Comparison of ENCODE assay signal across 10 cellular contexts in the genomic region with DNA sequence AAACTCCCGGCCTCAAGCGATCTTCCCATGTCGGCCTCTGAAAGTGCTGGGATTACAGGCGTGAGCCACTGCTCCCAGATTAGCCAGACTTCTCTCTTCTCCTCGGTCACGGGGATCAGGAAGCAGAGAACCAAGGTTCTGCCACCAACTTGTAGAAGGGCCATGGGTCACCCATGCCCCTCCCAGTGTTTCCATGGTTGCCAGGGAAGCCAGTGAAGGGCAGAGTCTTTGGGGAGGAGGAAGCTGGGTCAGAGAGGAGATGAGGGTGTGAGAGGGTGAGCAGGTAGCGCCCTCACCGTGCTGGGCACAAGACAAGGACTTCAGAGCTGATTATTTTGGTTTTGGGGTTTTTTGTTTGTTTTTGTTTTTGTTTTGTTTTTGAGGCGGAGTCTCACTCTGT.
DNase-seq lines count a peak whose midpoint lies in the region; ATAC-seq and TF ChIP-seq lines count a peak whose summit lies in the region.
"Had no signal": no experiment of that assay in that cellular context is flagged by ENCODE, and none has a peak within 500 bp of the region (broad histone marks: within the 10 kb centered on the region; RNA-seq: fewer than 3 reads in every experiment).

No MANE protein-coding gene starts in this region.

- no peaks in the 10 kb centered on the region for H3K27me3 ChIP-seq in right lobe of liver
- H3K27me3 ChIP-seq in subcutaneous abdominal adipose tissue (ENCODE audit: control insufficient read depth in 5 of 5, insufficient read depth in 4 of 5, low read length in 5 of 5): peaks cover 0 to 2% (median 0%) of the 10 kb centered on the region in 5 donors
- H3K27me3 ChIP-seq in trophoblast cell (ENCODE audit: insufficient read depth, low read length): peaks cover 3% of the 10 kb centered on the region

- TF ChIP-seq CTCF in WTC11 (IDR thresholded peaks at IDR 0.05) (no peak), right lobe of liver (IDR thresholded peaks at IDR 0.05) (no peak)

- H3K79me1 ChIP-seq in trophoblast cell (ENCODE audit: low read length): no peaks in the 10 kb centered on the region

- H3K27me3 Mint-ChIP-seq in WTC11 (ENCODE audit: low read depth): no peaks in the 10 kb centered on the region; the same call in 1 of the 2 replicates

- H3K36me3 ChIP-seq in KOPT-K1 (ENCODE audit: insufficient read depth, low read length) (no peaks in the 10 kb centered on the region), right lobe of liver (no peaks in the 10 kb centered on the region), subcutaneous abdominal adipose tissue (ENCODE audit: control insufficient read depth in 5 of 5, insufficient read depth in 5 of 5, low read length in 5 of 5) (no peaks in the 10 kb centered on the region), trophoblast cell (ENCODE audit: control insufficient read depth in 1 of 2, insufficient read depth in 2 of 2, low read length in 2 of 2) (no peaks in the 10 kb centered on the region)

- no peak overlapping the region for H4K91ac ChIP-seq in trophoblast cell (ENCODE audit: low read depth, low read length)

- CTCF ChIA-PET in WTC11 (lab: Charles Lee): interaction anchor here (1.1 to 2.8 kb wide), 6 partner anchors 12 to 256 kb away, joined by 3 to 38 read pairs (median 10); no protein-coding TSS in a partner anchor

- H3K4me1 ChIP-seq in right lobe of liver: peaks cover 0 to 54% (median 25%) of the 10 kb centered on the region in 4 donors
- peaks cover 9 to 69% (median 50%) of the 10 kb centered on the region in 5 donors for H3K4me1 ChIP-seq in subcutaneous abdominal adipose tissue (ENCODE audit: control insufficient read depth in 5 of 5, insufficient read depth in 5 of 5, low read length in 5 of 5)
- peaks cover 0 to 8% of the 10 kb centered on the region in 2 experiments for H3K4me1 ChIP-seq in trophoblast cell (ENCODE audit: control insufficient read depth in 1 of 2, insufficient read depth in 2 of 2, low read length in 2 of 2)

- no peak overlapping the region for H2AK5ac ChIP-seq in trophoblast cell (ENCODE audit: low read length)

- H2BK5ac ChIP-seq in trophoblast cell (ENCODE audit: low read depth, low read length, poor library complexity): no peak overlapping the region

- intact Hi-C loops in right lobe of liver (cut with DNase I): loop anchor here in 1 of 2 donors (5.0 kb wide), 1 partner anchor 48 kb away; no protein-coding TSS in a partner anchor

- peak overlapping the region; percentile 35 for H3K27ac ChIP-seq in KOPT-K1 (ENCODE audit: low read depth, low read length, poor library complexity, severe bottlenecking)
- H3K27ac ChIP-seq in right lobe of liver: peak overlapping the region; percentile 28 to 63 (median 44)
- peak overlapping the region; percentile 65 for H3K27ac ChIP-seq in subcutaneous abdominal adipose tissue (ENCODE audit: low read depth, low read length)
- no peak overlapping the region for H3K27ac ChIP-seq in trophoblast cell (ENCODE audit: low read depth, low read length)

- H3K9ac ChIP-seq in subcutaneous abdominal adipose tissue (ENCODE audit: low read length in 5 of 5) (peak overlapping the region in 1 of 5 donors; percentile 8), trophoblast cell (ENCODE audit: low read length) (no peak overlapping the region)

- H2AFZ ChIP-seq in trophoblast cell (ENCODE audit: insufficient read depth, low read length, poor library complexity): no peak overlapping the region

- no peak overlapping the region for H4K12ac ChIP-seq in trophoblast cell (ENCODE audit: low read depth, low read length)

- POLR2A ChIA-PET in WTC11 (lab: Charles Lee): no interaction called here

- H3K9me3 Mint-ChIP-seq in WTC11: peaks cover 28% of the 10 kb centered on the region

- no peak overlapping the region for H2BK120ac ChIP-seq in trophoblast cell (ENCODE audit: insufficient read depth, low read length, poor library complexity)

- H3K4ac ChIP-seq in trophoblast cell (ENCODE audit: low read depth, low read length): no peak overlapping the region

- H3K4me1 Mint-ChIP-seq in WTC11: peaks cover 15% of the 10 kb centered on the region

- 43% methylated on average over 8 of the region's 9 CpGs for WGBS in right lobe of liver (ENCODE audit: insufficient coverage, low coverage, low lambda C conversion rate, missing lambda C conversion rate)
- no CpG with 5 or more reads among the region's 9 CpGs for WGBS in trophoblast cell (ENCODE audit: extremely low coverage, insufficient coverage, insufficient read length)

- H3K4me3 Mint-ChIP-seq in WTC11: no peak overlapping the region

- H3K9me3 ChIP-seq in KOPT-K1 (ENCODE audit: insufficient read depth, low read length, poor library complexity, severe bottlenecking) (peaks cover 12% of the 10 kb centered on the region), right lobe of liver (no peaks in the 10 kb centered on the region), subcutaneous abdominal adipose tissue (ENCODE audit: control insufficient read depth in 5 of 5, low read length in 5 of 5) (peaks cover 0 to 5% (median 2%) of the 10 kb centered on the region in 5 donors), trophoblast cell (ENCODE audit: insufficient read depth, low read depth, low read length) (peaks cover 2% of the 10 kb centered on the region)

- peak; percentile 48 for TF ChIP-seq POLR2A in right lobe of liver (IDR thresholded peaks at IDR 0.05)

- H3K36me3 Mint-ChIP-seq in WTC11: peaks cover 4% of the 10 kb centered on the region; the same call in 1 of the 2 replicates

- ATAC-seq in WTC11 (no peak), right lobe of liver (peak; percentile 9 to 34 (median 21)), GM18520 (IDR thresholded peaks at IDR 0.05; ENCODE audit: unreplicated experiment) (no peak)

- DNase-seq in WTC11 (ENCODE audit: low spot score) (no peak), right lobe of liver (peak; percentile 55 to 76 (median 72)), dermis blood vessel endothelial cell (no peak), trophoblast cell (no peak), SW480 (ENCODE audit: low spot score) (no peak)
- DNase-seq: DMS153, NCI-H510A had no signal

- H3K14ac ChIP-seq in trophoblast cell (ENCODE audit: low read length): no peak overlapping the region

- H4K8ac ChIP-seq in trophoblast cell (ENCODE audit: low read depth, low read length): no peak overlapping the region

- H3K4me3 ChIP-seq in right lobe of liver (no peak overlapping the region), subcutaneous abdominal adipose tissue (ENCODE audit: low read depth in 1 of 5, low read length in 5 of 5) (no peak overlapping the region), trophoblast cell (ENCODE audit: low read depth, low read length) (no peak overlapping the region)

- no peaks in the 10 kb centered on the region for H3K79me2 ChIP-seq in trophoblast cell (ENCODE audit: control insufficient read depth, insufficient read depth, low read length, poor library complexity)

- H3K18ac ChIP-seq in trophoblast cell (ENCODE audit: low read length): no peak overlapping the region

- peak overlapping the region; percentile 49; the same call in 1 of the 2 replicates for H3K27ac Mint-ChIP-seq in WTC11

- no peak overlapping the region for H3K4me2 ChIP-seq in trophoblast cell (ENCODE audit: low read length)

- H2BK12ac ChIP-seq in trophoblast cell (ENCODE audit: low read length): no peak overlapping the region

- no peak overlapping the region for H3K23ac ChIP-seq in trophoblast cell (ENCODE audit: low read length)

TF ChIP-seq in WTC11, 78 proteins besides CTCF, POLR2A, EP300 and RAD21:
- TF ChIP-seq OVOL2 (CRISPR knock-in tag; IDR thresholded peaks at IDR 0.05; ENCODE audit: borderline replicate concordance) (no peak), ZBTB21 (CRISPR knock-in tag; IDR thresholded peaks at IDR 0.05; ENCODE audit: borderline replicate concordance) (no peak), TEAD4 (CRISPR knock-in tag; IDR thresholded peaks at IDR 0.05) (no peak), HMGA2 (CRISPR knock-in tag; IDR thresholded peaks at IDR 0.05) (no peak), ZNF317 (CRISPR knock-in tag; IDR thresholded peaks at IDR 0.05; ENCODE audit: borderline replicate concordance, low read depth) (no peak), ZNF671 (CRISPR knock-in tag; IDR thresholded peaks at IDR 0.05) (no peak), JUN (CRISPR knock-in tag; IDR thresholded peaks at IDR 0.05) (no peak), PRRX2 (CRISPR knock-in tag; IDR thresholded peaks at IDR 0.05) (no peak)

Comparison
In these comparisons a context has a peak if more than half of its experiments do, and no peak if none do; other contexts are left out.
1. ATAC-seq: peak in right lobe of liver (4 of 4); none in WTC11 (single experiment) and GM18520 (single experiment).
2. DNase-seq: peak in right lobe of liver (3 of 3); none in WTC11 (single experiment), dermis blood vessel endothelial cell (single experiment), trophoblast cell (0 of 2) and SW480 (single experiment).